ENCODE assay signal across 1 cellular context in the genomic region with DNA sequence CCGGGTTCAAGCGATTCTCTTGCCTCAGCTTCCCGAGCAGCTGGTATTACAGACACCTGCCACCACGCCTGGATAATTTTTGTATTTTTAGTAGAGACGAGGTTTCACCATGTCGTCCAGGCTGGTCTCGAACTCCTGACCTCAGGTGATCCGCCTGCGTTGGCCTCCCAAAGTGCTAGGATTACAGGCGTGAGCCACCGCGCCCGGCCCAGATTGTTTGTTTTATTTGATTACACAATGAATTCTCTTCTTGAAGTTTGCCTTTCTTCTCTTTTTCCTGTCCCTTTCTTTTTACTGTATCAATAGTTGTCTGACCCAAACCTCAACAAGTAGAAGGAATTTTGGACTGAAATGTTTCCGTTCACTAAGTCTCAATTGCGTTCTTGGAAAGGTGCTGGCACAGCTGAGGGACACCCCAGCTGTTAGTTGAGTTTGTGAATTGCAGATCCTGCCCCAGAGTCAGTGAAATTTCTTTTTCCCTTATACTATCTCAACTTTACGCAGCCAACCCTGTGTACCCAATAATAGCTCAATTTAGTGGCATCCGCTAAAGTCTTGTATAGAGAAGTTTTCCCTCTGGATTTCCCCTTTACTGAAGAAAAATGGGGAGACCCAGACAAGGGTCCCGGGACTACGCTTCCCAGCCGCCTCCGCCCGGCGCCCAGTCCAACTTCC.
TF ChIP-seq lines count a peak whose summit lies in the region.

No MANE protein-coding gene starts in this region.

TF ChIP-seq in GM23338, 12 proteins besides CTCF, POLR2A, EP300 and RAD21 (continued from another document):
- TF ChIP-seq, protein P1, sequence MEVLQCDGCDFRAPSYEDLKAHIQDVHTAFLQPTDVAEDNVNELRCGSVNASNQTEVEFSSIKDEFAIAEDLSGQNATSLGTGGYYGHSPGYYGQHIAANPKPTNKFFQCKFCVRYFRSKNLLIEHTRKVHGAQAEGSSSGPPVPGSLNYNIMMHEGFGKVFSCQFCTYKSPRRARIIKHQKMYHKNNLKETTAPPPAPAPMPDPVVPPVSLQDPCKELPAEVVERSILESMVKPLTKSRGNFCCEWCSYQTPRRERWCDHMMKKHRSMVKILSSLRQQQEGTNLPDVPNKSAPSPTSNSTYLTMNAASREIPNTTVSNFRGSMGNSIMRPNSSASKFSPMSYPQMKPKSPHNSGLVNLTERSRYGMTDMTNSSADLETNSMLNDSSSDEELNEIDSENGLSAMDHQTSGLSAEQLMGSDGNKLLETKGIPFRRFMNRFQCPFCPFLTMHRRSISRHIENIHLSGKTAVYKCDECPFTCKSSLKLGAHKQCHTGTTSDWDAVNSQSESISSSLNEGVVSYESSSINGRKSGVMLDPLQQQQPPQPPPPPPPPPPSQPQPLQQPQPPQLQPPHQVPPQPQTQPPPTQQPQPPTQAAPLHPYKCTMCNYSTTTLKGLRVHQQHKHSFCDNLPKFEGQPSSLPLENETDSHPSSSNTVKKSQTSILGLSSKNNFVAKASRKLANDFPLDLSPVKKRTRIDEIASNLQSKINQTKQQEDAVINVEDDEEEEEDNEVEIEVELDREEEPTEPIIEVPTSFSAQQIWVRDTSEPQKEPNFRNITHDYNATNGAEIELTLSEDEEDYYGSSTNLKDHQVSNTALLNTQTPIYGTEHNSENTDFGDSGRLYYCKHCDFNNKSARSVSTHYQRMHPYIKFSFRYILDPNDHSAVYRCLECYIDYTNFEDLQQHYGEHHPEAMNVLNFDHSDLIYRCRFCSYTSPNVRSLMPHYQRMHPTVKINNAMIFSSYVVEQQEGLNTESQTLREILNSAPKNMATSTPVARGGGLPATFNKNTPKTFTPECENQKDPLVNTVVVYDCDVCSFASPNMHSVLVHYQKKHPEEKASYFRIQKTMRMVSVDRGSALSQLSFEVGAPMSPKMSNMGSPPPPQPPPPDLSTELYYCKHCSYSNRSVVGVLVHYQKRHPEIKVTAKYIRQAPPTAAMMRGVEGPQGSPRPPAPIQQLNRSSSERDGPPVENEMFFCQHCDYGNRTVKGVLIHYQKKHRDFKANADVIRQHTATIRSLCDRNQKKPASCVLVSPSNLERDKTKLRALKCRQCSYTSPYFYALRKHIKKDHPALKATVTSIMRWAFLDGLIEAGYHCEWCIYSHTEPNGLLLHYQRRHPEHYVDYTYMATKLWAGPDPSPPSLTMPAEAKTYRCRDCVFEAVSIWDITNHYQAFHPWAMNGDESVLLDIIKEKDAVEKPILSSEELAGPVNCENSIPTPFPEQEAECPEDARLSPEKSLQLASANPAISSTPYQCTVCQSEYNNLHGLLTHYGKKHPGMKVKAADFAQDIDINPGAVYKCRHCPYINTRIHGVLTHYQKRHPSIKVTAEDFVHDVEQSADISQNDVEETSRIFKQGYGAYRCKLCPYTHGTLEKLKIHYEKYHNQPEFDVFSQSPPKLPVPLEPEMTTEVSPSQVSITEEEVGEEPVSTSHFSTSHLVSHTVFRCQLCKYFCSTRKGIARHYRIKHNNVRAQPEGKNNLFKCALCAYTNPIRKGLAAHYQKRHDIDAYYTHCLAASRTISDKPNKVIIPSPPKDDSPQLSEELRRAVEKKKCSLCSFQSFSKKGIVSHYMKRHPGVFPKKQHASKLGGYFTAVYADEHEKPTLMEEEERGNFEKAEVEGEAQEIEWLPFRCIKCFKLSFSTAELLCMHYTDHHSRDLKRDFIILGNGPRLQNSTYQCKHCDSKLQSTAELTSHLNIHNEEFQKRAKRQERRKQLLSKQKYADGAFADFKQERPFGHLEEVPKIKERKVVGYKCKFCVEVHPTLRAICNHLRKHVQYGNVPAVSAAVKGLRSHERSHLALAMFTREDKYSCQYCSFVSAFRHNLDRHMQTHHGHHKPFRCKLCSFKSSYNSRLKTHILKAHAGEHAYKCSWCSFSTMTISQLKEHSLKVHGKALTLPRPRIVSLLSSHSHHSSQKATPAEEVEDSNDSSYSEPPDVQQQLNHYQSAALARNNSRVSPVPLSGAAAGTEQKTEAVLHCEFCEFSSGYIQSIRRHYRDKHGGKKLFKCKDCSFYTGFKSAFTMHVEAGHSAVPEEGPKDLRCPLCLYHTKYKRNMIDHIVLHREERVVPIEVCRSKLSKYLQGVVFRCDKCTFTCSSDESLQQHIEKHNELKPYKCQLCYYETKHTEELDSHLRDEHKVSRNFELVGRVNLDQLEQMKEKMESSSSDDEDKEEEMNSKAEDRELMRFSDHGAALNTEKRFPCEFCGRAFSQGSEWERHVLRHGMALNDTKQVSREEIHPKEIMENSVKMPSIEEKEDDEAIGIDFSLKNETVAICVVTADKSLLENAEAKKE (CRISPR knock-in tag; IDR thresholded peaks at IDR 0.05), result no peak
- no peak for TF ChIP-seq JUNB (IDR thresholded peaks at IDR 0.05; ENCODE audit: unreplicated experiment)
